Comparison of ENCODE assay signal across 8 cellular contexts in genomic region chr11:118437046-118437735, GRCh38. TPM values are rescaled to one million over a fixed set of nuclear protein-coding genes. Genes with fewer than 3 reads are reported as not detected.
DNase-seq lines count a peak whose midpoint lies in the region.

No MANE protein-coding gene starts in this region.

- no peak overlapping the region for H2AFZ ChIP-seq in mesenchymal stem cell (ENCODE audit: low read depth, low read length)

- peak overlapping the region; percentile 91 for H3K27ac Mint-ChIP-seq in activated CD4-positive, alpha-beta memory T cell treated with anti-CD3 and anti-CD28 coated beads, Interleukin-2, amount 10 ng/mL, durations not matched to agents 7 days and 5 days

- H3K36me3 Mint-ChIP-seq in activated CD4-positive, alpha-beta memory T cell treated with anti-CD3 and anti-CD28 coated beads, Interleukin-2, amount 10 ng/mL, durations not matched to agents 7 days and 5 days (ENCODE audit: low read depth) = peaks cover 37% of the 10 kb centered on the region

- peak overlapping the region; percentile 87 for H2BK5ac ChIP-seq in mesenchymal stem cell (ENCODE audit: low read depth, low read length, poor library complexity, severe bottlenecking)

- peak overlapping the region in 1 of 2 experiments; percentile 92 for H3K4ac ChIP-seq in mesenchymal stem cell (ENCODE audit: low read depth in 1 of 2, low read length in 2 of 2)

- H3K4me1 Mint-ChIP-seq in activated CD4-positive, alpha-beta memory T cell treated with anti-CD3 and anti-CD28 coated beads, Interleukin-2, amount 10 ng/mL, durations not matched to agents 7 days and 5 days = peaks cover 53% of the 10 kb centered on the region

- H2BK120ac ChIP-seq in mesenchymal stem cell (ENCODE audit: low read depth, low read length) = peak overlapping the region; percentile 83

- H4K8ac ChIP-seq in mesenchymal stem cell (ENCODE audit: low read length) = no peak overlapping the region

- H3K23ac ChIP-seq in mesenchymal stem cell (ENCODE audit: low read length in 2 of 2) = peak overlapping the region; percentile 84 to 92

- no peak overlapping the region for H2BK12ac ChIP-seq in mesenchymal stem cell (ENCODE audit: low read length in 2 of 2)

- 2% methylated on average over 26 of the region's 30 CpGs for WGBS in mesenchymal stem cell

- DNase-seq in G401 (ENCODE audit: low spot score) (peak; percentile 56), NCI-H1436 treated with DMSO at 0.1 percent for 48 hours (lab: John Stamatoyannopoulos, UW) (peak; percentile 27), mesenchymal stem cell (peak; percentile 73), NCI-H128 (lab: John Stamatoyannopoulos, UW; ENCODE audit: unreplicated experiment) (no peak), AML-193 (lab: John Stamatoyannopoulos, UW) (no peak)
- peak; percentile 55 for DNase-seq in activated CD4-positive, alpha-beta memory T cell treated with anti-CD3 and anti-CD28 coated beads, Interleukin-2, amount 10 ng/mL, durations not matched to agents 7 days and 5 days
- peak; percentile 36 for DNase-seq in effector CD8-positive, alpha-beta T cell (lab: John Stamatoyannopoulos, UW)
- DNase-seq in stimulated activated CD8-positive, alpha-beta memory T cell treated with anti-CD3 and anti-CD28 coated beads, Interleukin-7, amount 100 ng/mL, for 24 hours (ENCODE audit: low read depth) = peak; percentile 15

- peak overlapping the region; percentile 81 to 97 for H3K4me3 ChIP-seq in mesenchymal stem cell (ENCODE audit: insufficient read depth in 1 of 2, low read depth in 1 of 2, low read length in 2 of 2)

- CTCF ChIA-PET in activated CD4-positive, alpha-beta memory T cell treated with anti-CD3 and anti-CD28 coated beads, Interleukin-2, amount 10 ng/mL, durations not matched to agents 7 days and 5 days (lab: Charles Lee) = interaction anchor here (1.1 kb wide), 1 partner anchor 11 kb away, joined by 5 read pairs; no protein-coding TSS in a partner anchor

- peak overlapping the region; percentile 88 for H3K9ac ChIP-seq in mesenchymal stem cell (ENCODE audit: low read length)

- H3K4me2 ChIP-seq in mesenchymal stem cell (ENCODE audit: low read length, poor library complexity, severe bottlenecking) = peak overlapping the region; percentile 84

- no peaks in the 10 kb centered on the region for H3K79me1 ChIP-seq in mesenchymal stem cell (replicated peaks; ENCODE audit: low read length, poor library complexity, severe bottlenecking)

- H3K36me3 ChIP-seq in mesenchymal stem cell (ENCODE audit: control insufficient read depth in 1 of 2, insufficient read depth in 2 of 2, low read depth in 1 of 2, low read length in 2 of 2) = no peaks in the 10 kb centered on the region

- in situ Hi-C loops in G401 (cut with HindIII; ENCODE audit: low sequenced_read_pairs) = no loop called here

- peaks cover 6% of the 10 kb centered on the region for H3K4me1 ChIP-seq in mesenchymal stem cell (ENCODE audit: control insufficient read depth, insufficient read depth, low read depth, low read length)

- H3K4me3 Mint-ChIP-seq in activated CD4-positive, alpha-beta memory T cell treated with anti-CD3 and anti-CD28 coated beads, Interleukin-2, amount 10 ng/mL, durations not matched to agents 7 days and 5 days = peak overlapping the region; percentile 93

- no peaks in the 10 kb centered on the region for H3K27me3 ChIP-seq in mesenchymal stem cell (ENCODE audit: control insufficient read depth in 1 of 2, insufficient read depth in 1 of 2, low read length in 2 of 2)

- H3K14ac ChIP-seq in mesenchymal stem cell (ENCODE audit: low read length in 2 of 2) = peak overlapping the region in 1 of 2 experiments; percentile 67

- H2BK15ac ChIP-seq in mesenchymal stem cell (ENCODE audit: low read depth, poor library complexity, severe bottlenecking) = peak overlapping the region; percentile 67

- H3K9me3 Mint-ChIP-seq in activated CD4-positive, alpha-beta memory T cell treated with anti-CD3 and anti-CD28 coated beads, Interleukin-2, amount 10 ng/mL, durations not matched to agents 7 days and 5 days = no peaks in the 10 kb centered on the region

- H3K18ac ChIP-seq in mesenchymal stem cell (ENCODE audit: low read depth in 1 of 2, low read length in 2 of 2) = peak overlapping the region; percentile 96 to 97

- POLR2A ChIA-PET in activated CD4-positive, alpha-beta memory T cell treated with anti-CD3 and anti-CD28 coated beads, Interleukin-2, amount 10 ng/mL, durations not matched to agents 7 days and 5 days (lab: Charles Lee) = interaction anchor here (0.6 to 3.1 kb wide), 6 partner anchors 11 to 228 kb away, joined by 3 to 28 read pairs (median 6); no protein-coding TSS in a partner anchor

- H3K27ac ChIP-seq in mesenchymal stem cell (ENCODE audit: low read length, poor library complexity, severe bottlenecking) = peak overlapping the region; percentile 30

- H4K91ac ChIP-seq in mesenchymal stem cell (ENCODE audit: low read length) = no peak overlapping the region

- H3K9me3 ChIP-seq in mesenchymal stem cell (ENCODE audit: control insufficient read depth, low read length) = no peaks in the 10 kb centered on the region

- H3K27me3 Mint-ChIP-seq in activated CD4-positive, alpha-beta memory T cell treated with anti-CD3 and anti-CD28 coated beads, Interleukin-2, amount 10 ng/mL, durations not matched to agents 7 days and 5 days = no peaks in the 10 kb centered on the region

- no peak overlapping the region for H2AK5ac ChIP-seq in mesenchymal stem cell (ENCODE audit: low read length, severe bottlenecking)

RNA-seq across cellular contexts. Expression of gene KMT2A, which starts 0.9 kb away (rescaled TPM):
- total RNA-seq in G401 (2014; rRNA removed; shearing (Covaris generic)) = 6.6 and 20.5 TPM in 2 replicates
- total RNA-seq in activated CD4-positive, alpha-beta memory T cell treated with anti-CD3 and anti-CD28 coated beads, Interleukin-2, amount 10 ng/mL, durations not matched to agents 7 days and 5 days = 100 to 1,000 TPM in 1 of 2 experiments, 10 to 100 TPM in 1; 94.6 to 102 TPM
- polyA plus RNA-seq in mesenchymal stem cell (2013, experiment 1 of 2) = 10.2 TPM
- 9.5 TPM for polyA plus RNA-seq in mesenchymal stem cell (2013, experiment 2 of 2)

RNA-seq across cellular contexts. Expression of gene ATP5MG, which starts 35.8 kb away (rescaled TPM):
- total RNA-seq in G401 (2014; rRNA removed; shearing (Covaris generic)) = 146 and 244 TPM in 2 replicates
- 100 to 1,000 TPM; 251 to 260 TPM for total RNA-seq in activated CD4-positive, alpha-beta memory T cell treated with anti-CD3 and anti-CD28 coated beads, Interleukin-2, amount 10 ng/mL, durations not matched to agents 7 days and 5 days
- 757 TPM for polyA plus RNA-seq in mesenchymal stem cell (2013, experiment 1 of 2)
- polyA plus RNA-seq in mesenchymal stem cell (2013, experiment 2 of 2) = 746 TPM

Comparison
In these comparisons a context has a peak if more than half of its experiments do, and no peak if none do; other contexts are left out.
1. DNase-seq: peak in G401 (single experiment), NCI-H1436 treated with DMSO at 0.1 percent for 48 hours (single experiment), activated CD4-positive, alpha-beta memory T cell treated with anti-CD3 and anti-CD28 coated beads, Interleukin-2, amount 10 ng/mL, durations not matched to agents 7 days and 5 days (single experiment), effector CD8-positive, alpha-beta T cell (single experiment), mesenchymal stem cell (single experiment) and stimulated activated CD8-positive, alpha-beta memory T cell treated with anti-CD3 and anti-CD28 coated beads, Interleukin-7, amount 100 ng/mL, for 24 hours (single experiment); none in NCI-H128 (single experiment) and AML-193 (0 of 2).